2 cellular contexts compared by ENCODE assay signal in the genomic region with DNA sequence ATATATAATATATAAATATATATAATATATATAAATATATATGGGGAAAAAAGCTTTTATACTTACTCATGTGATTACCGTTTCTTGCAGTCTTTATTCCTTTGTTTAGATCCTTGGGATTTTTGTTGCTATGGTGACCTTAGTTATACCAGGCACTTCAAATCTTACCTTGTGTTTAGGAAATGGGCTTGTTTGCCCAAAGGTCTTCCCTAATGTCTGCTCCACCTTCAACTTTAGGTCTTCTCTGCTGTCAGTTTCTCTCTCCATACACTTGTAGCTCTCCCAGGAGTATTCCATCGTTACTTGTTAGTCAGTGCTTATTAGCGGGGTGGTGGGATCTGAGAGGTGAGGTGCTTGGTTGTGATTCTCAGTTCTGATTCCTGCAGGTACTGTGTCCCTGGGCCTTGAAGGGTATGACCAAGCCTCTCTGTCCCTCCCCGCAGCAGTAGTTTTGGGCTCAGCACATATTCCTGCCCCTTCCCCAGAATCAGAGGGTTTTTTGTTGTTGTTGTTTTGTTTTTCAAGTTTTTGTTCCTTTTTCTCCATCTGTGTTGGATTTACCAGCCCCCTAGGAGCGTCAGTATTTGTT.
TF ChIP-seq lines count a peak whose summit lies in the region.

No MANE protein-coding gene starts in this region.

TF ChIP-seq in IMR-90, 13 proteins besides CTCF, POLR2A, EP300 and RAD21:
- TF ChIP-seq BHLHE40 (IDR thresholded peaks at IDR 0.05; ENCODE audit: low read depth, low read length) (no peak), RFX5 (IDR thresholded peaks at IDR 0.05; ENCODE audit: low read depth, low read length) (no peak), MAZ (IDR thresholded peaks at IDR 0.05; ENCODE audit: borderline replicate concordance, low read depth, low read length) (no peak), NFE2L2 (IDR thresholded peaks at IDR 0.05; ENCODE audit: low read depth, low read length) (no peak), FOS (IDR thresholded peaks at IDR 0.05; ENCODE audit: low read depth, low read length) (no peak), MXI1 (IDR thresholded peaks at IDR 0.05; ENCODE audit: borderline replicate concordance, low read depth, low read length) (no peak), CHD1 (IDR thresholded peaks at IDR 0.05; ENCODE audit: low read depth, low read length) (no peak), CEBPB (IDR thresholded peaks at IDR 0.05; ENCODE audit: low read depth, low read length) (no peak), SMC3 (IDR thresholded peaks at IDR 0.05; ENCODE audit: low read depth, low read length) (no peak)
- TF ChIP-seq, protein P1, sequence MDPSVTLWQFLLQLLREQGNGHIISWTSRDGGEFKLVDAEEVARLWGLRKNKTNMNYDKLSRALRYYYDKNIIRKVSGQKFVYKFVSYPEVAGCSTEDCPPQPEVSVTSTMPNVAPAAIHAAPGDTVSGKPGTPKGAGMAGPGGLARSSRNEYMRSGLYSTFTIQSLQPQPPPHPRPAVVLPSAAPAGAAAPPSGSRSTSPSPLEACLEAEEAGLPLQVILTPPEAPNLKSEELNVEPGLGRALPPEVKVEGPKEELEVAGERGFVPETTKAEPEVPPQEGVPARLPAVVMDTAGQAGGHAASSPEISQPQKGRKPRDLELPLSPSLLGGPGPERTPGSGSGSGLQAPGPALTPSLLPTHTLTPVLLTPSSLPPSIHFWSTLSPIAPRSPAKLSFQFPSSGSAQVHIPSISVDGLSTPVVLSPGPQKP (IDR thresholded peaks at IDR 0.05; ENCODE audit: borderline replicate concordance, low read depth, low read length) = no peak
- TF ChIP-seq, protein P2, sequence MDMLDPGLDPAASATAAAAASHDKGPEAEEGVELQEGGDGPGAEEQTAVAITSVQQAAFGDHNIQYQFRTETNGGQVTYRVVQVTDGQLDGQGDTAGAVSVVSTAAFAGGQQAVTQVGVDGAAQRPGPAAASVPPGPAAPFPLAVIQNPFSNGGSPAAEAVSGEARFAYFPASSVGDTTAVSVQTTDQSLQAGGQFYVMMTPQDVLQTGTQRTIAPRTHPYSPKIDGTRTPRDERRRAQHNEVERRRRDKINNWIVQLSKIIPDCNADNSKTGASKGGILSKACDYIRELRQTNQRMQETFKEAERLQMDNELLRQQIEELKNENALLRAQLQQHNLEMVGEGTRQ (IDR thresholded peaks at IDR 0.05; ENCODE audit: low read depth, low read length) = no peak

TF ChIP-seq in WTC11, 78 proteins besides CTCF, POLR2A, EP300 and RAD21:
- TF ChIP-seq CREB1 (CRISPR knock-in tag; IDR thresholded peaks at IDR 0.05) (no peak), EMX1 (CRISPR knock-in tag; IDR thresholded peaks at IDR 0.05) (no peak), ZBTB21 (CRISPR knock-in tag; IDR thresholded peaks at IDR 0.05; ENCODE audit: borderline replicate concordance) (no peak), TCF7 (CRISPR knock-in tag; IDR thresholded peaks at IDR 0.05; ENCODE audit: low read depth) (no peak), KAT7 (CRISPR knock-in tag; IDR thresholded peaks at IDR 0.05; ENCODE audit: borderline replicate concordance) (no peak), NR1H2 (CRISPR knock-in tag; IDR thresholded peaks at IDR 0.05) (no peak), NR2C2 (CRISPR knock-in tag; IDR thresholded peaks at IDR 0.05) (no peak), NFATC4 (CRISPR knock-in tag; IDR thresholded peaks at IDR 0.05) (no peak), ZNF396 (CRISPR knock-in tag; IDR thresholded peaks at IDR 0.05; ENCODE audit: borderline replicate concordance) (no peak), ZNF263 (CRISPR knock-in tag; IDR thresholded peaks at IDR 0.05; ENCODE audit: low read depth) (no peak), ATF1 (CRISPR knock-in tag; IDR thresholded peaks at IDR 0.05) (no peak), GABPB1 (CRISPR knock-in tag; IDR thresholded peaks at IDR 0.05) (no peak)
- TF ChIP-seq, protein P3, sequence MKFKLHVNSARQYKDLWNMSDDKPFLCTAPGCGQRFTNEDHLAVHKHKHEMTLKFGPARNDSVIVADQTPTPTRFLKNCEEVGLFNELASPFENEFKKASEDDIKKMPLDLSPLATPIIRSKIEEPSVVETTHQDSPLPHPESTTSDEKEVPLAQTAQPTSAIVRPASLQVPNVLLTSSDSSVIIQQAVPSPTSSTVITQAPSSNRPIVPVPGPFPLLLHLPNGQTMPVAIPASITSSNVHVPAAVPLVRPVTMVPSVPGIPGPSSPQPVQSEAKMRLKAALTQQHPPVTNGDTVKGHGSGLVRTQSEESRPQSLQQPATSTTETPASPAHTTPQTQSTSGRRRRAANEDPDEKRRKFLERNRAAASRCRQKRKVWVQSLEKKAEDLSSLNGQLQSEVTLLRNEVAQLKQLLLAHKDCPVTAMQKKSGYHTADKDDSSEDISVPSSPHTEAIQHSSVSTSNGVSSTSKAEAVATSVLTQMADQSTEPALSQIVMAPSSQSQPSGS (CRISPR knock-in tag; IDR thresholded peaks at IDR 0.05; ENCODE audit: borderline replicate concordance, low read depth) = no peak
- TF ChIP-seq, protein P4, sequence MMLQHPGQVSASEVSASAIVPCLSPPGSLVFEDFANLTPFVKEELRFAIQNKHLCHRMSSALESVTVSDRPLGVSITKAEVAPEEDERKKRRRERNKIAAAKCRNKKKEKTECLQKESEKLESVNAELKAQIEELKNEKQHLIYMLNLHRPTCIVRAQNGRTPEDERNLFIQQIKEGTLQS (CRISPR knock-in tag; conservative IDR thresholded peaks at IDR 0.05) = no peak
- TF ChIP-seq, protein P5, sequence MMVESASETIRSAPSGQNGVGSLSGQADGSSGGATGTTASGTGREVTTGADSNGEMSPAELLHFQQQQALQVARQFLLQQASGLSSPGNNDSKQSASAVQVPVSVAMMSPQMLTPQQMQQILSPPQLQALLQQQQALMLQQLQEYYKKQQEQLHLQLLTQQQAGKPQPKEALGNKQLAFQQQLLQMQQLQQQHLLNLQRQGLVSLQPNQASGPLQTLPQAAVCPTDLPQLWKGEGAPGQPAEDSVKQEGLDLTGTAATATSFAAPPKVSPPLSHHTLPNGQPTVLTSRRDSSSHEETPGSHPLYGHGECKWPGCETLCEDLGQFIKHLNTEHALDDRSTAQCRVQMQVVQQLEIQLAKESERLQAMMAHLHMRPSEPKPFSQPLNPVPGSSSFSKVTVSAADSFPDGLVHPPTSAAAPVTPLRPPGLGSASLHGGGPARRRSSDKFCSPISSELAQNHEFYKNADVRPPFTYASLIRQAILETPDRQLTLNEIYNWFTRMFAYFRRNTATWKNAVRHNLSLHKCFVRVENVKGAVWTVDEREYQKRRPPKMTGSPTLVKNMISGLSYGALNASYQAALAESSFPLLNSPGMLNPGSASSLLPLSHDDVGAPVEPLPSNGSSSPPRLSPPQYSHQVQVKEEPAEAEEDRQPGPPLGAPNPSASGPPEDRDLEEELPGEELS (CRISPR knock-in tag; IDR thresholded peaks at IDR 0.05) = no peak
- TF ChIP-seq, protein P6, sequence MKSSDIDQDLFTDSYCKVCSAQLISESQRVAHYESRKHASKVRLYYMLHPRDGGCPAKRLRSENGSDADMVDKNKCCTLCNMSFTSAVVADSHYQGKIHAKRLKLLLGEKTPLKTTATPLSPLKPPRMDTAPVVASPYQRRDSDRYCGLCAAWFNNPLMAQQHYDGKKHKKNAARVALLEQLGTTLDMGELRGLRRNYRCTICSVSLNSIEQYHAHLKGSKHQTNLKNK (CRISPR knock-in tag; IDR thresholded peaks at IDR 0.05) = no peak
- TF ChIP-seq, protein P7, sequence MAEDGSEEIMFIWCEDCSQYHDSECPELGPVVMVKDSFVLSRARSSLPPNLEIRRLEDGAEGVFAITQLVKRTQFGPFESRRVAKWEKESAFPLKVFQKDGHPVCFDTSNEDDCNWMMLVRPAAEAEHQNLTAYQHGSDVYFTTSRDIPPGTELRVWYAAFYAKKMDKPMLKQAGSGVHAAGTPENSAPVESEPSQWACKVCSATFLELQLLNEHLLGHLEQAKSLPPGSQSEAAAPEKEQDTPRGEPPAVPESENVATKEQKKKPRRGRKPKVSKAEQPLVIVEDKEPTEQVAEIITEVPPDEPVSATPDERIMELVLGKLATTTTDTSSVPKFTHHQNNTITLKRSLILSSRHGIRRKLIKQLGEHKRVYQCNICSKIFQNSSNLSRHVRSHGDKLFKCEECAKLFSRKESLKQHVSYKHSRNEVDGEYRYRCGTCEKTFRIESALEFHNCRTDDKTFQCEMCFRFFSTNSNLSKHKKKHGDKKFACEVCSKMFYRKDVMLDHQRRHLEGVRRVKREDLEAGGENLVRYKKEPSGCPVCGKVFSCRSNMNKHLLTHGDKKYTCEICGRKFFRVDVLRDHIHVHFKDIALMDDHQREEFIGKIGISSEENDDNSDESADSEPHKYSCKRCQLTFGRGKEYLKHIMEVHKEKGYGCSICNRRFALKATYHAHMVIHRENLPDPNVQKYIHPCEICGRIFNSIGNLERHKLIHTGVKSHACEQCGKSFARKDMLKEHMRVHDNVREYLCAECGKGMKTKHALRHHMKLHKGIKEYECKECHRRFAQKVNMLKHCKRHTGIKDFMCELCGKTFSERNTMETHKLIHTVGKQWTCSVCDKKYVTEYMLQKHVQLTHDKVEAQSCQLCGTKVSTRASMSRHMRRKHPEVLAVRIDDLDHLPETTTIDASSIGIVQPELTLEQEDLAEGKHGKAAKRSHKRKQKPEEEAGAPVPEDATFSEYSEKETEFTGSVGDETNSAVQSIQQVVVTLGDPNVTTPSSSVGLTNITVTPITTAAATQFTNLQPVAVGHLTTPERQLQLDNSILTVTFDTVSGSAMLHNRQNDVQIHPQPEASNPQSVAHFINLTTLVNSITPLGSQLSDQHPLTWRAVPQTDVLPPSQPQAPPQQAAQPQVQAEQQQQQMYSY (CRISPR knock-in tag; IDR thresholded peaks at IDR 0.05) = no peak
- TF ChIP-seq, protein P8, sequence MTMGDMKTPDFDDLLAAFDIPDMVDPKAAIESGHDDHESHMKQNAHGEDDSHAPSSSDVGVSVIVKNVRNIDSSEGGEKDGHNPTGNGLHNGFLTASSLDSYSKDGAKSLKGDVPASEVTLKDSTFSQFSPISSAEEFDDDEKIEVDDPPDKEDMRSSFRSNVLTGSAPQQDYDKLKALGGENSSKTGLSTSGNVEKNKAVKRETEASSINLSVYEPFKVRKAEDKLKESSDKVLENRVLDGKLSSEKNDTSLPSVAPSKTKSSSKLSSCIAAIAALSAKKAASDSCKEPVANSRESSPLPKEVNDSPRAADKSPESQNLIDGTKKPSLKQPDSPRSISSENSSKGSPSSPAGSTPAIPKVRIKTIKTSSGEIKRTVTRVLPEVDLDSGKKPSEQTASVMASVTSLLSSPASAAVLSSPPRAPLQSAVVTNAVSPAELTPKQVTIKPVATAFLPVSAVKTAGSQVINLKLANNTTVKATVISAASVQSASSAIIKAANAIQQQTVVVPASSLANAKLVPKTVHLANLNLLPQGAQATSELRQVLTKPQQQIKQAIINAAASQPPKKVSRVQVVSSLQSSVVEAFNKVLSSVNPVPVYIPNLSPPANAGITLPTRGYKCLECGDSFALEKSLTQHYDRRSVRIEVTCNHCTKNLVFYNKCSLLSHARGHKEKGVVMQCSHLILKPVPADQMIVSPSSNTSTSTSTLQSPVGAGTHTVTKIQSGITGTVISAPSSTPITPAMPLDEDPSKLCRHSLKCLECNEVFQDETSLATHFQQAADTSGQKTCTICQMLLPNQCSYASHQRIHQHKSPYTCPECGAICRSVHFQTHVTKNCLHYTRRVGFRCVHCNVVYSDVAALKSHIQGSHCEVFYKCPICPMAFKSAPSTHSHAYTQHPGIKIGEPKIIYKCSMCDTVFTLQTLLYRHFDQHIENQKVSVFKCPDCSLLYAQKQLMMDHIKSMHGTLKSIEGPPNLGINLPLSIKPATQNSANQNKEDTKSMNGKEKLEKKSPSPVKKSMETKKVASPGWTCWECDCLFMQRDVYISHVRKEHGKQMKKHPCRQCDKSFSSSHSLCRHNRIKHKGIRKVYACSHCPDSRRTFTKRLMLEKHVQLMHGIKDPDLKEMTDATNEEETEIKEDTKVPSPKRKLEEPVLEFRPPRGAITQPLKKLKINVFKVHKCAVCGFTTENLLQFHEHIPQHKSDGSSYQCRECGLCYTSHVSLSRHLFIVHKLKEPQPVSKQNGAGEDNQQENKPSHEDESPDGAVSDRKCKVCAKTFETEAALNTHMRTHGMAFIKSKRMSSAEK (CRISPR knock-in tag; IDR thresholded peaks at IDR 0.05; ENCODE audit: borderline replicate concordance) = no peak
- TF ChIP-seq, protein P9, sequence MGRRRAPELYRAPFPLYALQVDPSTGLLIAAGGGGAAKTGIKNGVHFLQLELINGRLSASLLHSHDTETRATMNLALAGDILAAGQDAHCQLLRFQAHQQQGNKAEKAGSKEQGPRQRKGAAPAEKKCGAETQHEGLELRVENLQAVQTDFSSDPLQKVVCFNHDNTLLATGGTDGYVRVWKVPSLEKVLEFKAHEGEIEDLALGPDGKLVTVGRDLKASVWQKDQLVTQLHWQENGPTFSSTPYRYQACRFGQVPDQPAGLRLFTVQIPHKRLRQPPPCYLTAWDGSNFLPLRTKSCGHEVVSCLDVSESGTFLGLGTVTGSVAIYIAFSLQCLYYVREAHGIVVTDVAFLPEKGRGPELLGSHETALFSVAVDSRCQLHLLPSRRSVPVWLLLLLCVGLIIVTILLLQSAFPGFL (CRISPR knock-in tag; IDR thresholded peaks at IDR 0.05; ENCODE audit: borderline replicate concordance) = no peak
